ENCODE assay signal across 18 cellular contexts in genomic region chr6:75723382-75723781, GRCh38.
"Had no signal": no experiment of that assay in that cellular context is flagged by ENCODE, and none has a peak within 500 bp of the region (broad histone marks: within the 10 kb centered on the region; RNA-seq: fewer than 3 reads in every experiment).

No MANE protein-coding gene starts in this region.

- H3K4me3 ChIP-seq: colonic mucosa, esophagus muscularis mucosa, gastroesophageal sphincter, heart left ventricle, hepatocyte, left lung, lower lobe of right lung had no signal

- H3K36me3 ChIP-seq: colonic mucosa, esophagus muscularis mucosa, heart left ventricle, left lung, lower lobe of right lung had no signal

- H3K4me3 Mint-ChIP-seq: dendritic cell treated with granulocyte-macrophage colony-stimulating factor and Interleukin-4, amounts not matched to agents 40 ng/mL and 50 ng/mL, for 4 days; effector memory CD8-positive, alpha-beta T cell; naive thymus-derived CD4-positive, alpha-beta T cell had no signal

- H3K4me2 ChIP-seq: hepatocyte had no signal

- ATAC-seq: effector memory CD8-positive, alpha-beta T cell; foreskin keratinocyte; gastroesophageal sphincter; heart left ventricle; left cardiac atrium; left lung; left ventricle myocardium superior; lower lobe of right lung; naive thymus-derived CD4-positive, alpha-beta T cell had no signal

- H3K79me2 ChIP-seq: hepatocyte had no signal

- H3K36me3 Mint-ChIP-seq: naive thymus-derived CD4-positive, alpha-beta T cell had no signal

- H3K27ac ChIP-seq: colonic mucosa, esophagus muscularis mucosa, foreskin keratinocyte, gastroesophageal sphincter, heart left ventricle, hepatocyte, left lung, lower lobe of right lung had no signal

- H3K4me1 ChIP-seq: colonic mucosa, esophagus muscularis mucosa, foreskin keratinocyte, gastroesophageal sphincter, heart left ventricle, left lung, lower lobe of right lung had no signal

- H3K27ac Mint-ChIP-seq: dendritic cell treated with granulocyte-macrophage colony-stimulating factor and Interleukin-4, amounts not matched to agents 40 ng/mL and 50 ng/mL, for 4 days; effector memory CD8-positive, alpha-beta T cell; naive thymus-derived CD4-positive, alpha-beta T cell had no signal

- H3K4me1 Mint-ChIP-seq: naive thymus-derived CD4-positive, alpha-beta T cell had no signal

- DNase-seq: colonic mucosa; cortex of kidney; effector CD8-positive, alpha-beta T cell; effector memory CD8-positive, alpha-beta T cell; foreskin keratinocyte; heart left ventricle; hypothalamus; left cardiac atrium; left lung; left ventricle myocardium superior; lower lobe of right lung; mesenchymal stem cell; midbrain; naive thymus-derived CD4-positive, alpha-beta T cell had no signal

- H2AFZ ChIP-seq: hepatocyte had no signal

- H3K9me3 Mint-ChIP-seq: dendritic cell treated with granulocyte-macrophage colony-stimulating factor and Interleukin-4, amounts not matched to agents 40 ng/mL and 50 ng/mL, for 4 days; effector memory CD8-positive, alpha-beta T cell; naive thymus-derived CD4-positive, alpha-beta T cell had no signal

- H3K9me3 ChIP-seq: colonic mucosa, esophagus muscularis mucosa, gastroesophageal sphincter, heart left ventricle, left lung, lower lobe of right lung had no signal

- H3K27me3 Mint-ChIP-seq: effector memory CD8-positive, alpha-beta T cell; naive thymus-derived CD4-positive, alpha-beta T cell had no signal

- H3K27me3 ChIP-seq: colonic mucosa, esophagus muscularis mucosa, foreskin keratinocyte, gastroesophageal sphincter, heart left ventricle, hepatocyte, left lung had no signal
